In the genomic region with DNA sequence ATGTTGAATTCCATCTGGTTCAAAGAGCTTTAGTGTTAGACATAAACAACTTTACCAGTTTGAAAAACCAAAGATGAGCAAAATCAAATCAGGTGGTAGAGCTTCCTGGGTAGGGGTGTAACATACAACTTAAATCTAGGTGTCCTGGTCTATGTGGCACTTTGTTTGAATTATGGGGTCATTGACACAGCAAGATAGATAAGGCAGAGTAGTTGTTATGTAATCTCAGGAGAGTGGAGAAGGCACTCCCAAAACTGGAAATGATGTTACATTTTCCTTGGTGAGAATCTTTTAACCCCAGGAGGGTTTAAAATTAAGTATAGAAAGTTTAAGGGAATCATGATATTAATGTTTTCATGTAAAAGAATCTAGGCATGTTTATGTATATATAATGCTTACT, we compare ENCODE assay signal across 13 cellular contexts. TPM values are rescaled to one million over a fixed set of nuclear protein-coding genes. Genes with fewer than 3 reads are reported as not detected.
DNase-seq lines count a peak whose midpoint lies in the region; ATAC-seq and TF ChIP-seq lines count a peak whose summit lies in the region.
"Had no signal": no experiment of that assay in that cellular context is flagged by ENCODE, and none has a peak within 500 bp of the region (broad histone marks: within the 10 kb centered on the region; RNA-seq: fewer than 3 reads in every experiment).

No MANE protein-coding gene starts in this region.

- peaks cover 20% of the 10 kb centered on the region for H3K27me3 Mint-ChIP-seq in mesothelial cell of epicardium (ENCODE audit: low read depth)
- peaks cover 20% of the 10 kb centered on the region for H3K27me3 Mint-ChIP-seq in activated T-cell treated with anti-CD3 and anti-CD28 coated beads, Interleukin-2, amount 50 U/mL, for 4 hours (ENCODE audit: low read depth)

- H3K79me2 ChIP-seq in hepatocyte, result no peaks in the 10 kb centered on the region

- H4K20me1 ChIP-seq in hepatocyte (ENCODE audit: insufficient read depth, poor library complexity, severe bottlenecking), result no peaks in the 10 kb centered on the region
- H4K20me1 ChIP-seq: BLaER1 had no signal

- peaks cover 39% of the 10 kb centered on the region for H3K4me1 Mint-ChIP-seq in mesothelial cell of epicardium
- H3K4me1 Mint-ChIP-seq in activated T-cell treated with anti-CD3 and anti-CD28 coated beads, Interleukin-2, amount 50 U/mL, for 4 hours (ENCODE audit: low read depth), result no peaks in the 10 kb centered on the region
- H3K4me1 Mint-ChIP-seq: IgD-negative memory B cell had no signal

- no peak for TF ChIP-seq CTCF in hepatocyte (IDR thresholded peaks at IDR 0.05; ENCODE audit: poor library complexity)
- no peak for TF ChIP-seq CTCF in mesothelial cell of epicardium (IDR thresholded peaks at IDR 0.05; ENCODE audit: unreplicated experiment)
- TF ChIP-seq CTCF in coronary artery (IDR thresholded peaks at IDR 0.05), result no peak

- peak overlapping the region; percentile 65 for H3K27ac Mint-ChIP-seq in mesothelial cell of epicardium
- H3K27ac Mint-ChIP-seq: IgD-negative memory B cell had no signal

- H3K4me3 ChIP-seq in hepatocyte (no peak overlapping the region), coronary artery (no peak overlapping the region)
- H3K4me3 ChIP-seq: BLaER1, HAP-1 had no signal

- peak; percentile 23 for DNase-seq in OCI-M1 (lab: John Stamatoyannopoulos, UW)
- DNase-seq in hepatocyte (ENCODE audit: low spot score), result no peak
- DNase-seq in mesothelial cell of epicardium (ENCODE audit: low spot score in 2 of 2, unreplicated experiment in 2 of 2), result no peak
- DNase-seq in coronary artery (ENCODE audit: low spot score), result no peak
- DNase-seq in activated T-cell treated with anti-CD3 and anti-CD28 coated beads, Interleukin-2, amount 50 U/mL, for 4 hours, result no peak
- no peak for DNase-seq in SHP77 (lab: John Stamatoyannopoulos, UW)
- DNase-seq: AML-193, DMS53, GF-D8 had no signal

- no peaks in the 10 kb centered on the region for H3K9me3 ChIP-seq in hepatocyte (ENCODE audit: low read depth)
- H3K9me3 ChIP-seq: HAP-1 had no signal

- H3K27me3 ChIP-seq in hepatocyte, result no peaks in the 10 kb centered on the region
- H3K27me3 ChIP-seq: BLaER1 had no signal

- H3K27ac ChIP-seq in hepatocyte (peak overlapping the region; percentile 77), coronary artery (no peak overlapping the region)
- H3K27ac ChIP-seq: BLaER1 had no signal

- peaks cover 8% of the 10 kb centered on the region for H3K4me1 ChIP-seq in hepatocyte (ENCODE audit: insufficient read depth)
- H3K4me1 ChIP-seq: HAP-1 had no signal

- no peaks in the 10 kb centered on the region for H3K36me3 Mint-ChIP-seq in mesothelial cell of epicardium
- no peaks in the 10 kb centered on the region for H3K36me3 Mint-ChIP-seq in activated T-cell treated with anti-CD3 and anti-CD28 coated beads, Interleukin-2, amount 50 U/mL, for 4 hours (ENCODE audit: insufficient read depth)

- H3K36me3 ChIP-seq in hepatocyte (replicated peaks; ENCODE audit: insufficient read depth, low read depth), result no peaks in the 10 kb centered on the region
- H3K36me3 ChIP-seq: BLaER1, HAP-1 had no signal

- ATAC-seq in activated T-cell treated with anti-CD3 and anti-CD28 coated beads, Interleukin-2, amount 50 U/mL, for 4 hours, result no peak

- H3K9me2 ChIP-seq in hepatocyte (replicated peaks; ENCODE audit: insufficient read depth), result no peaks in the 10 kb centered on the region

- H3K9me3 Mint-ChIP-seq in mesothelial cell of epicardium, result peaks cover 7% of the 10 kb centered on the region
- H3K9me3 Mint-ChIP-seq in activated T-cell treated with anti-CD3 and anti-CD28 coated beads, Interleukin-2, amount 50 U/mL, for 4 hours, result no peaks in the 10 kb centered on the region

- H3K4me3 Mint-ChIP-seq in mesothelial cell of epicardium, result no peak overlapping the region
- H3K4me3 Mint-ChIP-seq in activated T-cell treated with anti-CD3 and anti-CD28 coated beads, Interleukin-2, amount 50 U/mL, for 4 hours, result no peak overlapping the region
- H3K4me3 Mint-ChIP-seq: IgD-negative memory B cell had no signal

- no peak overlapping the region for H2AFZ ChIP-seq in hepatocyte

- no peak overlapping the region for H3K4me2 ChIP-seq in hepatocyte
- H3K4me2 ChIP-seq: BLaER1 had no signal

RNA-seq across cellular contexts. Expression of a gene that starts 31.9 kb away (rescaled TPM):
- total RNA-seq in hepatocyte (0.53 TPM in 1 of 2 replicates, not detected in the other), mesothelial cell of epicardium (0.16 to 0.33 TPM in 2 of 3 replicates, not detected in the other)
- 1.7 and 3.2 TPM in 2 replicates for polyA plus RNA-seq in hepatocyte
- not detected for total RNA-seq in activated T-cell treated with anti-CD3 and anti-CD28 coated beads, Interleukin-2, amount 50 U/mL, for 4 hours
- total RNA-seq: H1 had no signal
- polyA plus RNA-seq: H1, IgD-negative memory B cell had no signal

RNA-seq across cellular contexts. Expression of a gene that starts 45.6 kb away (rescaled TPM):
- not detected in 2 replicates for total RNA-seq in hepatocyte
- polyA plus RNA-seq in hepatocyte, result not detected in 2 replicates
- not detected in 3 replicates for total RNA-seq in mesothelial cell of epicardium
- not detected for total RNA-seq in activated T-cell treated with anti-CD3 and anti-CD28 coated beads, Interleukin-2, amount 50 U/mL, for 4 hours
- total RNA-seq: H1 had no signal
- polyA plus RNA-seq: H1, IgD-negative memory B cell had no signal
